ENCODE assay signal across 21 cellular contexts in the genomic region with DNA sequence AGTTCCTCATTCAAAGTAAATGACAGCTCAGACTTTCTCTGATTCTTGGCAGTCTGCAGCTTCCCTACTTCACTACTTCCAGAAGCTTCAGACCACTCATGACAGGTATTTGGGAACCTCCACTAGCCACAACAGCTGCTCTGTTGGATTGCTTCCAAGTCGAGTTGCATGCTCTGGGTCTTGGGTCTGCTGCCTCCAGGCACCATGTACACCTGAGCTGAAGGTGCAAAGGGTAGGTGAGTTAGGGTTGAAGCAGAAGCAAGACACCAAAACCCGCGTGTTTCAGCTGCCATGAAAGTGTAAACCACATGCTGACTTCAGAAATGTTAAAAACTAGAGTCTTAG.
"Had no signal": no experiment of that assay in that cellular context is flagged by ENCODE, and none has a peak within 500 bp of the region (broad histone marks: within the 10 kb centered on the region; RNA-seq: fewer than 3 reads in every experiment).

No MANE protein-coding gene starts in this region.

- H3K27ac ChIP-seq: esophagus squamous epithelium, prostate gland, right atrium auricular region, tibial artery had no signal

- H3K9me3 Mint-ChIP-seq: activated CD4-positive, alpha-beta T cell treated with anti-CD3 and anti-CD28 coated beads, Interleukin-2, amount 10 ng/mL, durations not matched to agents 24 days and 14 days; activated CD8-positive, alpha-beta T cell treated with anti-CD3 and anti-CD28 coated beads for 36 hours; activated naive CD8-positive, alpha-beta T cell treated with anti-CD3 and anti-CD28 coated beads, Interleukin-2, amount 10 ng/mL, durations not matched to agents 7 days and 5 days; activated T-helper 2 cell treated with anti-CD3 and anti-CD28 coated beads, Interferon-gamma antibody, Interleukin-2, Interleukin-4, amounts not matched to agents 10 μg/mL and 5 μg/mL and 100 μg/mL, durations not matched to agents 14 hours and 24 hours and 36 hours; immature natural killer cell; naive thymus-derived CD8-positive, alpha-beta T cell had no signal

- H3K36me3 Mint-ChIP-seq: immature natural killer cell; naive thymus-derived CD8-positive, alpha-beta T cell had no signal

- H3K4me3 Mint-ChIP-seq: activated CD4-positive, alpha-beta T cell treated with anti-CD3 and anti-CD28 coated beads, Interleukin-2, amount 10 ng/mL, durations not matched to agents 24 days and 14 days; activated CD8-positive, alpha-beta T cell treated with anti-CD3 and anti-CD28 coated beads for 36 hours; activated naive CD8-positive, alpha-beta T cell treated with anti-CD3 and anti-CD28 coated beads, Interleukin-2, amount 10 ng/mL, durations not matched to agents 7 days and 5 days; immature natural killer cell; naive thymus-derived CD8-positive, alpha-beta T cell had no signal

- ATAC-seq: mucosa of descending colon; naive thymus-derived CD8-positive, alpha-beta T cell had no signal

- H3K27me3 ChIP-seq: esophagus squamous epithelium, right atrium auricular region, tibial artery had no signal

- DNase-seq: activated CD4-positive, alpha-beta T cell treated with anti-CD3 and anti-CD28 coated beads, Interleukin-2, amount 10 ng/mL, durations not matched to agents 24 days and 14 days; activated CD4-positive, CD25-positive, alpha-beta regulatory T cell; activated naive CD4-positive, alpha-beta T cell treated with Interleukin-2 at 50 U/mL for 16 hours; activated naive CD8-positive, alpha-beta T cell treated with anti-CD3 and anti-CD28 coated beads, Interleukin-2, amount 10 ng/mL, durations not matched to agents 7 days and 5 days; activated T-cell treated with anti-CD3 and anti-CD28 coated beads, Interleukin-2, amount 50 U/mL, for 1 hour; amygdala; dermis blood vessel endothelial cell; effector memory CD4-positive, alpha-beta T cell; esophagus squamous epithelium; immature natural killer cell; kidney glomerular epithelial cell; mesenchymal stem cell; mucosa of descending colon; naive thymus-derived CD8-positive, alpha-beta T cell; stimulated activated CD4-positive, alpha-beta T cell treated with anti-CD3 and anti-CD28 coated beads, Interleukin-2, amount 100 ng/mL, for 24 hours; stimulated activated naive CD4-positive, alpha-beta T cell treated with Interleukin-2 at 50 U/mL for 16 hours; tibial artery had no signal

- H3K9me3 ChIP-seq: esophagus squamous epithelium, mucosa of descending colon, prostate gland, right atrium auricular region, tibial artery had no signal

- H3K27ac Mint-ChIP-seq: activated CD4-positive, alpha-beta T cell treated with anti-CD3 and anti-CD28 coated beads, Interleukin-2, amount 10 ng/mL, durations not matched to agents 24 days and 14 days; activated CD8-positive, alpha-beta T cell treated with anti-CD3 and anti-CD28 coated beads for 36 hours; activated naive CD8-positive, alpha-beta T cell treated with anti-CD3 and anti-CD28 coated beads, Interleukin-2, amount 10 ng/mL, durations not matched to agents 7 days and 5 days; activated T-helper 2 cell treated with anti-CD3 and anti-CD28 coated beads, Interferon-gamma antibody, Interleukin-2, Interleukin-4, amounts not matched to agents 10 μg/mL and 5 μg/mL and 100 μg/mL, durations not matched to agents 14 hours and 24 hours and 36 hours; immature natural killer cell had no signal
